11 cellular contexts compared by ENCODE assay signal in genomic region chr12:68521321-68521839, GRCh38.
A peak's percentile ranks its signal among the peaks of the same experiment; 100 is the strongest.
DNase-seq lines count a peak whose midpoint lies in the region; ATAC-seq, FAIRE-seq and TF ChIP-seq lines count a peak whose summit lies in the region.
"Had no signal": no experiment of that assay in that cellular context is flagged by ENCODE, and none has a peak within 500 bp of the region (broad histone marks: within the 10 kb centered on the region; RNA-seq: fewer than 3 reads in every experiment).

No MANE protein-coding gene starts in this region.

- no peaks in the 10 kb centered on the region for H3K9me3 ChIP-seq in K562 (replicated peaks; ENCODE audit: control insufficient read depth, insufficient read depth, low read depth, low read length)
- no peaks in the 10 kb centered on the region for H3K9me3 ChIP-seq in right cardiac atrium (ENCODE audit: control insufficient read depth, low read length)
- no peaks in the 10 kb centered on the region for H3K9me3 ChIP-seq in upper lobe of right lung
- H3K9me3 ChIP-seq in transverse colon, result no peaks in the 10 kb centered on the region
- H3K9me3 ChIP-seq: colonic mucosa had no signal

- in situ Hi-C loops in K562 (cut with MboI) (no loop called here), transverse colon (cut with MboI; ENCODE audit: low pct_ligation_motif_present in 1 of 4, low pct_unique_long_range_greater_than_20kb in 1 of 4, low sequenced_read_pairs in 3 of 4) (no loop called here)

- 5% methylated on average over 5 of the region's 5 CpGs for WGBS in K562 (ENCODE audit: insufficient coverage, low coverage, missing lambda C conversion rate)
- 33% methylated on average over 5 of the region's 5 CpGs for WGBS in right cardiac atrium
- WGBS in transverse colon (ENCODE audit: low coverage in 1 of 2), 2 donors, result 68 to 73% methylated on average over 5 of the region's 5 CpGs

- no peaks in the 10 kb centered on the region for H3K9me1 ChIP-seq in K562 (ENCODE audit: control insufficient read depth, insufficient read depth, low read length)

- H3K9me3 Mint-ChIP-seq in T-cell, result no peaks in the 10 kb centered on the region

- no peak overlapping the region for H3K9ac ChIP-seq in K562 (ENCODE audit: insufficient read depth in 1 of 2, low read depth in 2 of 2, low read length in 2 of 2)

- no peak for TF ChIP-seq EP300 in K562 (IDR thresholded peaks at IDR 0.05; ENCODE audit: low read length)
- TF ChIP-seq EP300 in transverse colon (IDR thresholded peaks at IDR 0.05; ENCODE audit: low read depth), result no peak

- CTCF ChIA-PET in K562 (lab: Yijun Ruan, JAX; ENCODE audit: low intra/inter-chr PET ratio), result no interaction called here
- CTCF ChIA-PET in T-cell (lab: Charles Lee), result no interaction called here

- BruUV-seq in K562 (replicated peaks; lab: Mats Ljungman, UMichigan), result no TSS peak

- H3K4me1 ChIP-seq in K562 (replicated peaks in 1 of 2; ENCODE audit: control insufficient read depth in 2 of 2, insufficient read depth in 2 of 2, low read length in 2 of 2) (no peaks in the 10 kb centered on the region), right cardiac atrium (ENCODE audit: control insufficient read depth, insufficient read depth, low read length) (no peaks in the 10 kb centered on the region), upper lobe of right lung (no peaks in the 10 kb centered on the region), transverse colon (no peaks in the 10 kb centered on the region)
- H3K4me1 ChIP-seq: colonic mucosa had no signal

- no peak for TF ChIP-seq RAD21 in K562 (CRISPR knock-in tag; conservative IDR thresholded peaks at IDR 0.05 in 1 of 2, IDR thresholded peaks at IDR 0.05 in 1 of 2)

- H3K4me1 Mint-ChIP-seq in T-cell, result peaks cover 0 to 5% (median 0%) of the 10 kb centered on the region in 3 donors

- ATAC-seq in K562 (no peak), right cardiac atrium (peak; percentile 65 to 88), upper lobe of right lung (no peak), T-cell (replicated peaks in 1 of 4) (no peak)

- H3K27me3 Mint-ChIP-seq in T-cell, result no peaks in the 10 kb centered on the region

- H3K4me3 ChIP-seq in K562 (no peak overlapping the region), right cardiac atrium (ENCODE audit: low read length) (no peak overlapping the region), upper lobe of right lung (no peak overlapping the region), transverse colon (no peak overlapping the region)
- H3K4me3 ChIP-seq: colonic mucosa had no signal

- TF ChIP-seq POLR2A in K562 (conservative IDR thresholded peaks at IDR 0.05), result no peak
- no peak for TF ChIP-seq POLR2A in transverse colon (IDR thresholded peaks at IDR 0.05)

- H3K27ac Mint-ChIP-seq in T-cell, result no peak overlapping the region

- H3K79me2 ChIP-seq in K562 (ENCODE audit: control insufficient read depth, insufficient read depth, low read length), result no peaks in the 10 kb centered on the region

- H3K27me3 ChIP-seq in K562 (ENCODE audit: control insufficient read depth in 2 of 2, insufficient read depth in 2 of 2, low read length in 2 of 2) (peaks cover 3 to 7% of the 10 kb centered on the region in 2 experiments; a peak in 1 of 5 replicates), right cardiac atrium (ENCODE audit: control insufficient read depth, insufficient read depth) (no peaks in the 10 kb centered on the region), upper lobe of right lung (no peaks in the 10 kb centered on the region), transverse colon (no peaks in the 10 kb centered on the region)
- H3K27me3 ChIP-seq: colonic mucosa had no signal

- DNase-seq in NCI-H446 treated with DMSO at 0.1 percent for 48 hours (lab: John Stamatoyannopoulos, UW), result peak; percentile 19
- DNase-seq in NCI-H446 (lab: John Stamatoyannopoulos, UW), result no peak
- DNase-seq in K562 (ENCODE audit: extremely low read depth in 1 of 4, low spot score in 3 of 4), result no peak
- no peak for DNase-seq in right cardiac atrium
- DNase-seq in upper lobe of right lung, result no peak
- no peak for DNase-seq in NCI-H510A (lab: John Stamatoyannopoulos, UW)
- no peak for DNase-seq in transverse colon
- no peak for DNase-seq in T-cell
- DNase-seq: colonic mucosa, NCI-H1436 had no signal

- intact Hi-C loops in K562 (cut with micrococcal nuclease), result no loop called here
- intact Hi-C loops in right cardiac atrium (cut with DNase I), result loop anchor here in 1 of 4 donors (5.0 kb wide), 1 partner anchor 91 kb away; the partner anchor contains the start of gene RAP1B
- intact Hi-C loops in upper lobe of right lung (cut with DNase I), result no loop called here
- intact Hi-C loops in transverse colon (cut with DNase I; ENCODE audit: low total_unique reads), result no loop called here

- no peaks in the 10 kb centered on the region for H4K20me1 ChIP-seq in K562 (replicated peaks; ENCODE audit: control insufficient read depth, insufficient read depth, low read length)

- no peaks in the 10 kb centered on the region for H3K36me3 Mint-ChIP-seq in T-cell

- no peak for TF ChIP-seq CTCF in K562 (IDR thresholded peaks at IDR 0.05 in 2 of 3, conservative IDR thresholded peaks at IDR 0.05 in 1 of 3; ENCODE audit: insufficient read depth in 2 of 3, low read depth in 1 of 3, low read length in 3 of 3)
- no peak for TF ChIP-seq CTCF in upper lobe of right lung (IDR thresholded peaks at IDR 0.05)
- no peak for TF ChIP-seq CTCF in transverse colon (IDR thresholded peaks at IDR 0.05)

- no peak overlapping the region for H3K27ac ChIP-seq in K562 (ENCODE audit: extremely low read depth, low read depth, low read length)
- no peak overlapping the region for H3K27ac ChIP-seq in right cardiac atrium (ENCODE audit: low read length)
- peak overlapping the region; percentile 6 for H3K27ac ChIP-seq in upper lobe of right lung
- no peak overlapping the region for H3K27ac ChIP-seq in transverse colon
- H3K27ac ChIP-seq: colonic mucosa had no signal

- no peak overlapping the region for H3K4me3 Mint-ChIP-seq in T-cell

- H3K36me3 ChIP-seq in K562 (ENCODE audit: control insufficient read depth, insufficient read depth, low read length) (no peaks in the 10 kb centered on the region), upper lobe of right lung (no peaks in the 10 kb centered on the region), transverse colon (no peaks in the 10 kb centered on the region)
- H3K36me3 ChIP-seq: colonic mucosa had no signal

- no peak overlapping the region for H2AFZ ChIP-seq in K562 (ENCODE audit: low read depth, low read length)

- FAIRE-seq in K562 (lab: Jason Lieb, UNC), result no peak
- FAIRE-seq: A204.1 had no signal

- POLR2A ChIA-PET in K562 (lab: Yijun Ruan, JAX), result interaction anchor here (1.6 kb wide), 1 partner anchor 11 kb away, joined by 6 read pairs; no protein-coding TSS in a partner anchor
- POLR2A ChIA-PET in T-cell (lab: Charles Lee), result interaction anchor here in 1 of 2 donors (0.6 kb wide), 1 partner anchor 15 kb away, joined by 5 read pairs; no protein-coding TSS in a partner anchor

- H3K4me2 ChIP-seq in K562 (ENCODE audit: insufficient read depth, low read length), result no peak overlapping the region

TF ChIP-seq in K562, 482 proteins besides CTCF, POLR2A, EP300 and RAD21:
- no peak for TF ChIP-seq POLR2AphosphoS2 (IDR thresholded peaks at IDR 0.05; ENCODE audit: low read length)
- TF ChIP-seq, protein P1, sequence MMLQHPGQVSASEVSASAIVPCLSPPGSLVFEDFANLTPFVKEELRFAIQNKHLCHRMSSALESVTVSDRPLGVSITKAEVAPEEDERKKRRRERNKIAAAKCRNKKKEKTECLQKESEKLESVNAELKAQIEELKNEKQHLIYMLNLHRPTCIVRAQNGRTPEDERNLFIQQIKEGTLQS (IDR thresholded peaks at IDR 0.05), result peak; percentile 37; the same call in 1 of the 2 replicates
- TF ChIP-seq, protein P1 (CRISPR knock-in tag; conservative IDR thresholded peaks at IDR 0.05), result no peak
- no peak for TF ChIP-seq USF2 (CRISPR knock-in tag; IDR thresholded peaks at IDR 0.05)
- no peak for TF ChIP-seq HNRNPLL (IDR thresholded peaks at IDR 0.05; ENCODE audit: low read depth, low read length, poor library complexity, severe bottlenecking)
- TF ChIP-seq C11orf30 (IDR thresholded peaks at IDR 0.05; ENCODE audit: low read depth), result peak; percentile 44; the same call in 1 of the 2 replicates
- peak; percentile 58 for TF ChIP-seq FOSL1 (tag; conservative IDR thresholded peaks at IDR 0.05)
- TF ChIP-seq JUND (IDR thresholded peaks at IDR 0.05; ENCODE audit: borderline replicate concordance, low read depth, low read length), result no peak; the same call in 1 of the 2 replicates
- 0 out of 3 replicates have a peak, but pooled peaks have one; percentile 38 for TF ChIP-seq JUND (tag; IDR thresholded peaks at IDR 0.05; ENCODE audit: borderline replicate concordance, low read depth, low read length)
- no peak for TF ChIP-seq RCOR1 (IDR thresholded peaks at IDR 0.05; ENCODE audit: borderline replicate concordance in 1 of 2, low read depth in 2 of 2, low read length in 2 of 2)
- peak; percentile 17 for TF ChIP-seq RFX1 (IDR thresholded peaks at IDR 0.05)
- TF ChIP-seq ZNF174 (CRISPR knock-in tag; IDR thresholded peaks at IDR 0.05), result no peak

Comparison
In these comparisons a context has a peak if more than half of its experiments do, and no peak if none do; other contexts are left out.
1. ATAC-seq: peak in right cardiac atrium (2 of 2); none in K562 (single experiment), upper lobe of right lung (single experiment) and T-cell (0 of 4).